Comparison of ENCODE assay signal across 12 cellular contexts in genomic region chr10:16965740-16966447, GRCh38.
DNase-seq lines count a peak whose midpoint lies in the region; ATAC-seq and TF ChIP-seq lines count a peak whose summit lies in the region.
"Had no signal": no experiment of that assay in that cellular context is flagged by ENCODE, and none has a peak within 500 bp of the region (broad histone marks: within the 10 kb centered on the region; RNA-seq: fewer than 3 reads in every experiment).

No MANE protein-coding gene starts in this region.

- H3K27me3 ChIP-seq in SJSA1 (replicated peaks) (no peaks in the 10 kb centered on the region), gastrocnemius medialis (no peaks in the 10 kb centered on the region)
- H3K27me3 ChIP-seq: neutrophil had no signal

- DNase-seq in DMS114 treated with DMSO at 0.1 percent for 48 hours (lab: John Stamatoyannopoulos, UW; ENCODE audit: unreplicated experiment): peak; percentile 74
- peak; percentile 91 to 92 for DNase-seq in SJSA1 (ENCODE audit: low read depth in 1 of 2, low spot score in 2 of 2)
- DNase-seq in fibroblast of villous mesenchyme (ENCODE audit: low read depth): peak; percentile 86
- DNase-seq in retinal pigment epithelial cell (ENCODE audit: low read depth): peak; percentile 99
- no peak for DNase-seq in activated CD4-positive, alpha-beta T cell treated with anti-CD3 and anti-CD28 coated beads, Interleukin-2, amount 50 U/mL, for 4 hours
- DNase-seq in gastrocnemius medialis: no peak
- DNase-seq: activated CD4-positive, CD25-positive, alpha-beta regulatory T cell treated with anti-CD3 and anti-CD28 coated beads, Interleukin-2, amount 50 U/mL, for 72 hours; NCI-H187 treated with DMSO at 0.1 percent for 48 hours; stimulated activated naive CD4-positive, alpha-beta T cell treated with Interleukin-2 at 50 U/mL for 16 hours had no signal

- intact Hi-C loops in gastrocnemius medialis (cut with DNase I; ENCODE audit: low total_unique reads): no loop called here

- in situ Hi-C loops in gastrocnemius medialis (cut with MboI; ENCODE audit: low sequenced_read_pairs in 4 of 4): no loop called here

- H3K4me1 ChIP-seq in SJSA1 (replicated peaks) (peaks cover 45% of the 10 kb centered on the region), gastrocnemius medialis (peaks cover 11 to 13% of the 10 kb centered on the region in 2 donors)

- H3K9me3 ChIP-seq in SJSA1 (replicated peaks) (no peaks in the 10 kb centered on the region), gastrocnemius medialis (no peaks in the 10 kb centered on the region)
- H3K9me3 ChIP-seq: neutrophil had no signal

- TF ChIP-seq POLR2A in gastrocnemius medialis (IDR thresholded peaks at IDR 0.05): no peak

- no peak for ATAC-seq in GM21825 (IDR thresholded peaks at IDR 0.05; ENCODE audit: unreplicated experiment)
- no peak for ATAC-seq in gastrocnemius medialis
- ATAC-seq in GM18517 (IDR thresholded peaks at IDR 0.05; ENCODE audit: unreplicated experiment): no peak

- H3K27ac ChIP-seq in SJSA1 (peak overlapping the region; percentile 95), gastrocnemius medialis (no peak overlapping the region)
- H3K27ac ChIP-seq: neutrophil had no signal

- H3K4me3 ChIP-seq in SJSA1 (no peak overlapping the region), fibroblast of villous mesenchyme (ENCODE audit: low read depth, low read length) (no peak overlapping the region), retinal pigment epithelial cell (ENCODE audit: low read length) (no peak overlapping the region), gastrocnemius medialis (no peak overlapping the region)

- no peak for TF ChIP-seq CTCF in fibroblast of villous mesenchyme (IDR thresholded peaks at IDR 0.05; ENCODE audit: insufficient read depth, low read depth, low read length)
- no peak for TF ChIP-seq CTCF in retinal pigment epithelial cell (conservative IDR thresholded peaks at IDR 0.05; ENCODE audit: low read depth, low read length)
- no peak for TF ChIP-seq CTCF in gastrocnemius medialis (IDR thresholded peaks at IDR 0.05 in 4 of 5, conservative IDR thresholded peaks at IDR 0.05 in 1 of 5)

- H3K36me3 ChIP-seq in SJSA1 (no peaks in the 10 kb centered on the region), gastrocnemius medialis (no peaks in the 10 kb centered on the region)
- H3K36me3 ChIP-seq: neutrophil had no signal

Comparison
In these comparisons a context has a peak if more than half of its experiments do, and no peak if none do; other contexts are left out.
1. DNase-seq: peak in DMS114 treated with DMSO at 0.1 percent for 48 hours (single experiment), SJSA1 (2 of 2), fibroblast of villous mesenchyme (single experiment) and retinal pigment epithelial cell (single experiment); none in activated CD4-positive, alpha-beta T cell treated with anti-CD3 and anti-CD28 coated beads, Interleukin-2, amount 50 U/mL, for 4 hours (0 of 2) and gastrocnemius medialis (0 of 2).